In genomic region chr2:39244241-39244862, GRCh38 we compare ENCODE assay signal across 8 cellular contexts. TPM values are rescaled to one million over a fixed set of nuclear protein-coding genes. Genes with fewer than 3 reads are reported as not detected.
A peak's percentile ranks its signal among the peaks of the same experiment; 100 is the strongest.
DNase-seq lines count a peak whose midpoint lies in the region; ATAC-seq and TF ChIP-seq lines count a peak whose summit lies in the region.
"Not testable (repeated sequence)": the region's sequence is repeated elsewhere in the genome, so short reads cannot be mapped to it uniquely, and the experiment has no call there.
"Had no signal": no experiment of that assay in that cellular context is flagged by ENCODE, and none has a peak within 500 bp of the region (broad histone marks: within the 10 kb centered on the region; RNA-seq: fewer than 3 reads in every experiment).

No MANE protein-coding gene starts in this region.

- intact Hi-C loops in ascending aorta (cut with DNase I); Right ventricle myocardium inferior (cut with DNase I); sigmoid colon (cut with DNase I): not testable (repeated sequence)

- H3K36me3 Mint-ChIP-seq in WTC11: peaks cover 12% of the 10 kb centered on the region
- H3K36me3 Mint-ChIP-seq in activated T-cell treated with anti-CD3 and anti-CD28 coated beads, Interleukin-2, amount 50 U/mL, for 72 hours (ENCODE audit: insufficient read depth in 2 of 2): not testable (repeated sequence)

- not testable (repeated sequence) for H3K9me2 ChIP-seq in DOHH2 (replicated peaks; ENCODE audit: control insufficient read depth, low read length)

- not testable (repeated sequence) for TF ChIP-seq EP300 in sigmoid colon (IDR thresholded peaks at IDR 0.05)

- H3K27ac Mint-ChIP-seq in WTC11; activated T-cell treated with anti-CD3 and anti-CD28 coated beads, Interleukin-2, amount 50 U/mL, for 72 hours: not testable (repeated sequence)

- not testable (repeated sequence) for H3K27me3 ChIP-seq in DOHH2 (ENCODE audit: control insufficient read depth, low read length); MG63; ascending aorta; sigmoid colon

- peaks cover 30% of the 10 kb centered on the region for H3K4me1 Mint-ChIP-seq in WTC11
- peaks cover 12% of the 10 kb centered on the region for H3K4me1 Mint-ChIP-seq in activated T-cell treated with anti-CD3 and anti-CD28 coated beads, Interleukin-2, amount 50 U/mL, for 72 hours (ENCODE audit: low read depth)

- POLR2A ChIA-PET in WTC11 (lab: Charles Lee): not testable (repeated sequence)

- TF ChIP-seq CTCF in DOHH2 (IDR thresholded peaks at IDR 0.05; ENCODE audit: low read depth, low read length, poor library complexity, severe bottlenecking); WTC11 (IDR thresholded peaks at IDR 0.05); ascending aorta (IDR thresholded peaks at IDR 0.05); sigmoid colon (IDR thresholded peaks at IDR 0.05): not testable (repeated sequence)

- H3K36me3 ChIP-seq in DOHH2 (ENCODE audit: control insufficient read depth, low read length); MG63; ascending aorta; sigmoid colon: not testable (repeated sequence)

- not testable (repeated sequence) for H3K4me3 ChIP-seq in DOHH2 (ENCODE audit: low read length)
- H3K4me3 ChIP-seq in MG63 (peak overlapping the region; percentile 47), ascending aorta (peak overlapping the region; percentile 48 to 55), sigmoid colon (peak overlapping the region in 3 of 4 donors; percentile 25 to 38 (median 32))

- H3K9me3 ChIP-seq in DOHH2 (ENCODE audit: control insufficient read depth, insufficient read depth, low read length); MG63; ascending aorta; sigmoid colon: not testable (repeated sequence)

- not testable (repeated sequence) for H4K20me1 ChIP-seq in DOHH2 (ENCODE audit: control insufficient read depth, insufficient read depth, low read depth, low read length)

- not testable (repeated sequence) for DNase-seq in MG63; WTC11 (ENCODE audit: low spot score); activated T-cell treated with anti-CD3 and anti-CD28 coated beads, Interleukin-2, amount 50 U/mL, for 72 hours; ascending aorta (ENCODE audit: low spot score in 2 of 2); sigmoid colon
- DNase-seq in Right ventricle myocardium inferior (ENCODE audit: missing footprints): peak; percentile 54

- not testable (repeated sequence) for H3K27me3 Mint-ChIP-seq in WTC11 (ENCODE audit: low read depth); activated T-cell treated with anti-CD3 and anti-CD28 coated beads, Interleukin-2, amount 50 U/mL, for 72 hours (ENCODE audit: low read depth)

- H3F3A ChIP-seq in DOHH2 (ENCODE audit: control insufficient read depth, insufficient read depth): not testable (repeated sequence)

- H3K27ac ChIP-seq in DOHH2 (ENCODE audit: low read depth, low read length); ascending aorta; sigmoid colon: not testable (repeated sequence)

- 0 out of 2 replicates have a peak overlapping the region, but pooled peaks have one; percentile 56 for H3K4me2 ChIP-seq in DOHH2 (ENCODE audit: low read length)

- CTCF ChIA-PET in WTC11 (lab: Charles Lee): interaction anchor here (1.0 kb wide), 1 partner anchor 297 kb away, joined by 3 read pairs; no protein-coding TSS in a partner anchor

- WGBS in sigmoid colon, 2 donors: 89 to 95% methylated on average over 39 of the region's 39 CpGs

- H3K9me3 Mint-ChIP-seq in WTC11: peaks cover 13% of the 10 kb centered on the region; the same call in 1 of the 2 replicates
- not testable (repeated sequence) for H3K9me3 Mint-ChIP-seq in activated T-cell treated with anti-CD3 and anti-CD28 coated beads, Interleukin-2, amount 50 U/mL, for 72 hours

- not testable (repeated sequence) for TF ChIP-seq POLR2A in sigmoid colon (IDR thresholded peaks at IDR 0.05)

- H3K4me1 ChIP-seq in DOHH2 (ENCODE audit: control insufficient read depth, low read length); ascending aorta; sigmoid colon: not testable (repeated sequence)

- H3K4me3 Mint-ChIP-seq in WTC11: peak overlapping the region; percentile 56
- H3K4me3 Mint-ChIP-seq in activated T-cell treated with anti-CD3 and anti-CD28 coated beads, Interleukin-2, amount 50 U/mL, for 72 hours: peak overlapping the region; percentile 77 to 81

- ATAC-seq in WTC11; activated T-cell treated with anti-CD3 and anti-CD28 coated beads, Interleukin-2, amount 50 U/mL, for 72 hours (replicated peaks in 1 of 2); Right ventricle myocardium inferior: not testable (repeated sequence)

- not testable (repeated sequence) for H3K79me2 ChIP-seq in DOHH2 (ENCODE audit: control insufficient read depth, low read length)

TF ChIP-seq in WTC11, 78 proteins besides CTCF, POLR2A, EP300 and RAD21:
- TF ChIP-seq HMGXB4 (CRISPR knock-in tag; IDR thresholded peaks at IDR 0.05): 0 out of 2 replicates have a peak, but pooled peaks have one; percentile 29
TF ChIP-seq in WTC11: peak in this region for 1; not testable (repeated sequence) for 77.

RNA-seq across cellular contexts. Expression of gene CDKL4, which starts 0.6 kb away (rescaled TPM):
- total RNA-seq in MG63 (2014; rRNA removed; shearing (Covaris generic); ENCODE audit: low replicate concordance): 0.30 TPM in 1 of 2 replicates, not detected in the other
- total RNA-seq in WTC11 (2021) (0.16 to 0.46 TPM (median 0.34 TPM) in 3 replicates), ascending aorta (2.0 TPM), Right ventricle myocardium inferior (0.22 TPM), sigmoid colon (1 to 10 TPM in 2 of 4 donors, under 1 TPM in 2; 0.54 to 3.3 (median 1.3) TPM)
- total RNA-seq in activated T-cell treated with anti-CD3 and anti-CD28 coated beads, Interleukin-2, amount 50 U/mL, for 72 hours: under 1 TPM in 1 of 2 donors, not detected in 1; 0.30 TPM
- polyA plus RNA-seq in sigmoid colon: not detected
- total RNA-seq: M059J had no signal
